In the genomic region with DNA sequence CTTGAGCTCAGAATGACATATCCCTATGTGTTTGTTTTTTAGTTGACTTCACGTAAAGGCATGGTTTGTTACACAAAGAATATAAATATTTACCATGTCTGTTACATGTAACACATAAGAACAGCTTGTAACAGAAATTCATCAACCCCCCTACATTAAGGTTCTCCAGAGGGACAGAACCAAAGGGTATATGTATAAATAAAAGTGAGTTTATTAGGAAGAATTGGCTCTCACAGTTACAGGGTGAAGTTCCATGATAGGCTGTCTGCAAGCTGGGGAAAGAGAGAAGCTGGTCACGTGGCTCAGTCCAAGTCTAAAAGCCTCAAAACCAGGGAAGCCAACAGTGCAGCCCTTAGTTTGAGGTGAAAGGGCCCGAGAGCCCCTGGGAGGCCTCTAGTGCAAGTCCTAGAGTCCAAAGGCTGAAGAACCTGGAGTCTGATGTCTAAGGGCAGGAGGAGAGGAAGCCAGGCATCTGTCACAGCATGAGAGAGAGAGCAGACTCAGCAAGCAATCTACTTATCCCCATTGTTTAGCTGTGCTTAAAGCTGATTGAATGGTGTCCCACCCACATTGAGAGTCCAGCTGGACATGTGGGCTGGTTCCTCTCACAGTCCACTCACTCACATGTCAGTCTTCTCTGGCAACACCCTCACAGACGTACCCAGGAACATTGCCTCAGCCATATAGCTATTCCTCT, we compare ENCODE assay signal across 11 cellular contexts. TPM values are rescaled to one million over a fixed set of nuclear protein-coding genes. Genes with fewer than 3 reads are reported as not detected.
A peak's percentile ranks its signal among the peaks of the same experiment; 100 is the strongest.
DNase-seq lines count a peak whose midpoint lies in the region; TF ChIP-seq lines count a peak whose summit lies in the region.
"Had no signal": no experiment of that assay in that cellular context is flagged by ENCODE, and none has a peak within 500 bp of the region (broad histone marks: within the 10 kb centered on the region; RNA-seq: fewer than 3 reads in every experiment).

No MANE protein-coding gene starts in this region.

- H3K4me1 ChIP-seq in mesenchymal stem cell (ENCODE audit: control insufficient read depth, insufficient read depth, low read depth, low read length) (peaks cover 10% of the 10 kb centered on the region), OCI-LY7 (ENCODE audit: insufficient read depth, low read length, poor library complexity, severe bottlenecking) (no peaks in the 10 kb centered on the region)

- no peak overlapping the region for H3K14ac ChIP-seq in mesenchymal stem cell (ENCODE audit: low read length in 2 of 2)

- H3K4me2 ChIP-seq in mesenchymal stem cell (ENCODE audit: low read length, poor library complexity, severe bottlenecking) (no peak overlapping the region), OCI-LY7 (ENCODE audit: low read length) (no peak overlapping the region)

- H3K27ac ChIP-seq in AG04450 (ENCODE audit: low read depth, low read length): peak overlapping the region; percentile 47
- peak overlapping the region; percentile 43 for H3K27ac ChIP-seq in mesenchymal stem cell (ENCODE audit: low read length, poor library complexity, severe bottlenecking)
- H3K27ac ChIP-seq in OCI-LY7 (ENCODE audit: low read depth, low read length, poor library complexity, severe bottlenecking): no peak overlapping the region
- H3K27ac ChIP-seq: BLaER1 treated with 17β-estradiol and CSF1 and Interleukin-3, amounts not matched to agents 10 nM and 100 nM had no signal

- TF ChIP-seq CTCF in AG04450 (IDR thresholded peaks at IDR 0.05; ENCODE audit: low read depth, low read length): no peak
- TF ChIP-seq CTCF in OCI-LY7 (conservative IDR thresholded peaks at IDR 0.05; ENCODE audit: low read length): no peak

- H2AFZ ChIP-seq in mesenchymal stem cell (ENCODE audit: low read depth, low read length) (no peak overlapping the region), OCI-LY7 (ENCODE audit: low read length) (no peak overlapping the region)

- no peak overlapping the region for H4K8ac ChIP-seq in mesenchymal stem cell (ENCODE audit: low read length)

- H3K23ac ChIP-seq in mesenchymal stem cell (ENCODE audit: low read length in 2 of 2): no peak overlapping the region

- H3K4ac ChIP-seq in mesenchymal stem cell (ENCODE audit: low read depth in 1 of 2, low read length in 2 of 2): no peak overlapping the region

- H2BK5ac ChIP-seq in mesenchymal stem cell (ENCODE audit: low read depth, low read length, poor library complexity, severe bottlenecking): no peak overlapping the region

- H4K91ac ChIP-seq in mesenchymal stem cell (ENCODE audit: low read length): no peak overlapping the region

- H3K9me2 ChIP-seq in OCI-LY7 (ENCODE audit: insufficient read depth, low read length): no peaks in the 10 kb centered on the region

- no peaks in the 10 kb centered on the region for H3K27me3 ChIP-seq in AG04450 (ENCODE audit: control insufficient read depth, insufficient read depth, low read length)
- H3K27me3 ChIP-seq in mesenchymal stem cell (ENCODE audit: control insufficient read depth in 1 of 2, insufficient read depth in 1 of 2, low read length in 2 of 2): no peaks in the 10 kb centered on the region
- H3K27me3 ChIP-seq: BLaER1 treated with 17β-estradiol and CSF1 and Interleukin-3, amounts not matched to agents 10 nM and 100 nM had no signal

- BruUV-seq in OCI-LY7 (replicated peaks; lab: Mats Ljungman, UMichigan): no TSS peak

- peak overlapping the region in 1 of 2 experiments; percentile 5 for H3K18ac ChIP-seq in mesenchymal stem cell (ENCODE audit: low read depth in 1 of 2, low read length in 2 of 2)

- no peak overlapping the region for H2BK15ac ChIP-seq in mesenchymal stem cell (ENCODE audit: low read depth, poor library complexity, severe bottlenecking)

- DNase-seq in AG04450 (ENCODE audit: low read depth, low spot score): no peak
- peak; percentile 25 for DNase-seq in NCI-H187 treated with DMSO at 0.1 percent for 48 hours (lab: John Stamatoyannopoulos, UW)
- peak; percentile 57 for DNase-seq in ecto neural progenitor cell (ENCODE audit: low spot score)
- DNase-seq in mesenchymal stem cell: peak; percentile 48
- DNase-seq in HPDE6-E6E7 (ENCODE audit: extremely low spot score): no peak
- DNase-seq in foreskin melanocyte: no peak
- no peak for DNase-seq in OCI-LY7 (ENCODE audit: low spot score)
- no peak for DNase-seq in hippocampal formation (lab: John Stamatoyannopoulos, UW)
- DNase-seq: activated CD4-positive, alpha-beta T cell treated with anti-CD3 and anti-CD28 coated beads, Interleukin-2, amount 50 U/mL, for 1 hour; stimulated activated CD8-positive, alpha-beta memory T cell treated with anti-CD3 and anti-CD28 coated beads, Interleukin-4, amount 100 ng/mL, for 48 hours had no signal

- H2BK120ac ChIP-seq in mesenchymal stem cell (ENCODE audit: low read depth, low read length): no peak overlapping the region

- H3K79me2 ChIP-seq in OCI-LY7 (ENCODE audit: insufficient read depth, low read depth, low read length): peaks cover 92% of the 10 kb centered on the region

- H3K4me3 ChIP-seq in AG04450 (ENCODE audit: low read depth, low read length) (no peak overlapping the region), mesenchymal stem cell (ENCODE audit: insufficient read depth in 1 of 2, low read depth in 1 of 2, low read length in 2 of 2) (no peak overlapping the region), OCI-LY7 (ENCODE audit: low read depth, low read length, poor library complexity, severe bottlenecking) (no peak overlapping the region)
- H3K4me3 ChIP-seq: BLaER1 treated with 17β-estradiol and CSF1 and Interleukin-3, amounts not matched to agents 10 nM and 100 nM had no signal

- no peak overlapping the region for H2BK12ac ChIP-seq in mesenchymal stem cell (ENCODE audit: low read length in 2 of 2)

- POLR2A ChIA-PET in AG04450 (lab: Yijun Ruan, JAX) (interaction anchor here (0.5 to 1.9 kb wide), 5 partner anchors 11 to 139 kb away, joined by 3 to 14 read pairs (median 7); a partner anchor contains a TSS), OCI-LY7 (lab: Charles Lee) (interaction anchor here (0.7 kb wide), 1 partner anchor 43 kb away, joined by 3 read pairs; no protein-coding TSS in a partner anchor)

- 59% methylated on average over 2 of the region's 4 CpGs for WGBS in mesenchymal stem cell

- H4K20me1 ChIP-seq in OCI-LY7 (ENCODE audit: insufficient read depth, low read length): peaks cover 11% of the 10 kb centered on the region; the same call in 1 of the 2 replicates

- H3K9ac ChIP-seq in mesenchymal stem cell (ENCODE audit: low read length): peak overlapping the region; percentile 27

- H2AK5ac ChIP-seq in mesenchymal stem cell (ENCODE audit: low read length, severe bottlenecking): no peak overlapping the region

- H3K36me3 ChIP-seq in mesenchymal stem cell (ENCODE audit: control insufficient read depth in 1 of 2, insufficient read depth in 2 of 2, low read depth in 1 of 2, low read length in 2 of 2): peaks cover 21 to 45% of the 10 kb centered on the region in 2 experiments
- peaks cover 84% of the 10 kb centered on the region for H3K36me3 ChIP-seq in OCI-LY7 (ENCODE audit: insufficient read depth, low read length)

- H3K79me1 ChIP-seq in mesenchymal stem cell (replicated peaks; ENCODE audit: low read length, poor library complexity, severe bottlenecking): no peaks in the 10 kb centered on the region

- CTCF ChIA-PET in AG04450 (lab: Charles Lee): interaction anchor here (0.9 to 1.7 kb wide), 2 partner anchors 14 to 45 kb away, joined by 4 to 5 read pairs; no protein-coding TSS in a partner anchor
- CTCF ChIA-PET in OCI-LY7 (lab: Charles Lee; ENCODE audit: unreplicated experiment): interaction anchor here (0.5 kb wide), 1 partner anchor 102 kb away, joined by 3 read pairs; no protein-coding TSS in a partner anchor

- intact Hi-C loops in OCI-LY7 (cut with micrococcal nuclease; ENCODE audit: unreplicated experiment): no loop called here

- H3K9me3 ChIP-seq in AG04450 (ENCODE audit: control insufficient read depth, insufficient read depth, low read length) (no peaks in the 10 kb centered on the region), mesenchymal stem cell (ENCODE audit: control insufficient read depth, low read length) (no peaks in the 10 kb centered on the region), OCI-LY7 (ENCODE audit: low read length) (no peaks in the 10 kb centered on the region)

RNA-seq across cellular contexts. Expression of a gene that starts 15.8 kb away (rescaled TPM):
- polyA plus RNA-seq in AG04450 (2011; rRNA removed): 76.0 and 76.5 TPM in 2 replicates
- 85.5 and 111 TPM in 2 replicates for polyA minus RNA-seq in AG04450 (2011; rRNA and poly(A)+ RNA removed)
- polyA plus RNA-seq in mesenchymal stem cell (2013, experiment 1 of 2): 64.5 TPM
- polyA plus RNA-seq in mesenchymal stem cell (2013, experiment 2 of 2): 60.8 TPM
- total RNA-seq in OCI-LY7 (2014; rRNA removed; shearing (Covaris generic)): 76.1 and 98.7 TPM in 2 replicates
- 131 and 132 TPM in 2 replicates for total RNA-seq in OCI-LY7 (2022)

Comparison
In these comparisons a context has a peak if more than half of its experiments do, and no peak if none do; other contexts are left out.
1. DNase-seq: peak in NCI-H187 treated with DMSO at 0.1 percent for 48 hours (single experiment), ecto neural progenitor cell (single experiment) and mesenchymal stem cell (single experiment); none in AG04450 (single experiment), HPDE6-E6E7 (single experiment), foreskin melanocyte (single experiment), OCI-LY7 (single experiment) and hippocampal formation (0 of 2).